1 cellular context compared by ENCODE assay signal in the genomic region with DNA sequence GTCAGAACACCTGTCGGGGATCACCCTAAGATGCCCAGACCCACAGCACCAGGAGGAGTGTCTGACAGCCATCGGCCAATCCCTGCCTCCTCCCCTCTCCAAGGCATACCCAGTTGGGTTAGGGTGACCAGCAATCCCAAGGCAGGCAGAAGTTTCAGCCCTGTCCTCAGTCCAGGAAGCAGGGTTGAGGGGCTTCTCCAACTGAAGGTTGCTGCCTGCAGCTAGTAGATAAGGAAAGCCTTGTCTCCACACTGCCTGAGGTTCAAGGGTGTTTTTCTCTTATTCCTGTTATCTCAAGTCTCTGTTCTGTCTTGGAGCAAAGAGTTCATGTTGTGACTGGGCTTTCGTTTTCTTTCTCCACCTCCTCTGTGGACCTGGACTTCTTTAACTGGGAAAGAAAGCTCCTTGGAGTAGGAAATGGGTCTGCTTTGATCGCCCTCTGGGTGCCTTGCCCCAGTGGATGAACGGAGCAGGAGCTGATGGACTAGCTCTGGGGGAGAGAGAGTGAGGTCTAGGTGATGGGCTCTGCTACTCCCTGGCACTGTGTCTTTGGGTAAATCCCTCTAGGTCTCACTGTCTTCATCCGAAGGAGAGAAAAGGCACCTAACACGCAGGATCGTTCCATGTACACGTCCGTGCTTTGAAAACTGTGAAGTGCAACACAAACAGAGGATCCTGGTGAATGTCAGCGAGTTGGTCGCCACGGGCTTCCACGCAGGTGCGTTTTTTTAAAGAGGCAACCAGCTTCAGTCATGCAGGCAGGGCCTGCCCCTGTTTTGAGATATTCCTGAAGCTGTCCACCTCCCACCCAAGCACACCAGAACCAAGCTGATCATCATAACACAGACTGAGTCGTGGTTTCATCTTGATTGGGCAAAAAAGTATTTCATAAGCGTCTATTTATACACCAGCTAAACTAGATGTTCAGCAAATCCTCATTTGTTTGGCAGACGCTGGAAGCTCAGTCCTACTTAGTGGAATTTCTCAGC.
A peak's percentile ranks its signal among the peaks of the same experiment; 100 is the strongest.
TF ChIP-seq lines count a peak whose summit lies in the region.

No MANE protein-coding gene starts in this region.

TF ChIP-seq in K562, 482 proteins besides CTCF, POLR2A, EP300 and RAD21:
- TF ChIP-seq POU5F1 (IDR thresholded peaks at IDR 0.05; ENCODE audit: borderline replicate concordance, low read depth, low read length, partially characterized antibody) (no peak), ETV5 (CRISPR knock-in tag; IDR thresholded peaks at IDR 0.05; ENCODE audit: low read depth) (0 out of 2 replicates have a peak, but pooled peaks have one; percentile 52), TCF3 (CRISPR knock-in tag; IDR thresholded peaks at IDR 0.05) (peak; percentile 94), SOX6 (IDR thresholded peaks at IDR 0.05) (peak; percentile 39; the same call in 1 of the 2 replicates), GATA2 (CRISPR knock-in tag; IDR thresholded peaks at IDR 0.05) (peak; percentile 82), ARID1B (IDR thresholded peaks at IDR 0.05) (peak; percentile 92), FOXK2 (conservative IDR thresholded peaks at IDR 0.05 in 1 of 2, IDR thresholded peaks at IDR 0.05 in 1 of 2; ENCODE audit: low read depth in 2 of 2) (0 out of 4 replicates have a peak, but pooled peaks of 1 of the 2 experiments have one; percentile 20), MAZ (CRISPR knock-in tag; conservative IDR thresholded peaks at IDR 0.05 in 1 of 2, IDR thresholded peaks at IDR 0.05 in 1 of 2) (0 out of 4 replicates have a peak, but pooled peaks of 1 of the 2 experiments have one; percentile 11), NR2C1 (IDR thresholded peaks at IDR 0.05) (no peak), NR2C1 (tag; IDR thresholded peaks at IDR 0.05) (0 out of 2 replicates have a peak, but pooled peaks have one; percentile 31), NCOR1 (IDR thresholded peaks at IDR 0.05) (peak; percentile 91), TEAD4 (IDR thresholded peaks at IDR 0.05; ENCODE audit: low read length) (peak; percentile 83), TEAD4 (CRISPR knock-in tag; IDR thresholded peaks at IDR 0.05; ENCODE audit: borderline replicate concordance) (no peak), CBFA2T2 (conservative IDR thresholded peaks at IDR 0.05) (peak; percentile 72), CXXC5 (CRISPR knock-in tag; IDR thresholded peaks at IDR 0.05) (peak; percentile 35; the same call in 1 of the 2 replicates), JUND (IDR thresholded peaks at IDR 0.05; ENCODE audit: borderline replicate concordance, low read depth, low read length) (peak; percentile 28; the same call in 1 of the 2 replicates), JUND (tag; IDR thresholded peaks at IDR 0.05; ENCODE audit: borderline replicate concordance, low read depth, low read length) (0 out of 3 replicates have a peak, but pooled peaks have one; percentile 20), STAT5A (IDR thresholded peaks at IDR 0.05; ENCODE audit: borderline replicate concordance, low read length) (peak; percentile 50; the same call in 1 of the 2 replicates), ZFP1 (CRISPR knock-in tag; IDR thresholded peaks at IDR 0.05) (0 out of 2 replicates have a peak, but pooled peaks have one; percentile 34), TRIM24 (IDR thresholded peaks at IDR 0.05) (0 out of 4 replicates have a peak, but pooled peaks of 1 of the 2 experiments have one; percentile 22), PML (IDR thresholded peaks at IDR 0.05; ENCODE audit: low read length) (peak; percentile 50; the same call in 1 of the 2 replicates), LEF1 (IDR thresholded peaks at IDR 0.05) (peak; percentile 57), MEF2A (IDR thresholded peaks at IDR 0.05; ENCODE audit: control insufficient read depth, low read depth, low read length) (0 out of 2 replicates have a peak, but pooled peaks have one; percentile 13), SMAD4 (CRISPR knock-in tag; conservative IDR thresholded peaks at IDR 0.05) (peak; percentile 97), MTA2 (IDR thresholded peaks at IDR 0.05; ENCODE audit: low read depth) (peak; percentile 56), XRCC4 (IDR thresholded peaks at IDR 0.05; ENCODE audit: extremely low read depth, insufficient read depth, insufficient read length) (no peak), ZBTB7A (IDR thresholded peaks at IDR 0.05; ENCODE audit: borderline replicate concordance, control insufficient read depth, low read depth, low read length) (peak; percentile 43; the same call in 1 of the 2 replicates), NFE2L1 (tag; IDR thresholded peaks at IDR 0.05; ENCODE audit: borderline replicate concordance, low read depth) (no peak), RCOR1 (IDR thresholded peaks at IDR 0.05; ENCODE audit: borderline replicate concordance in 1 of 2, low read depth in 2 of 2, low read length in 2 of 2) (peak in 1 of 2 experiments; percentile 56; a peak in 1 of 4 replicates), ETV1 (tag; conservative IDR thresholded peaks at IDR 0.05; ENCODE audit: low read depth) (0 out of 2 replicates have a peak, but pooled peaks have one; percentile 31), HDAC3 (IDR thresholded peaks at IDR 0.05; ENCODE audit: borderline replicate concordance, partially characterized antibody) (peak; percentile 48), RNF2 (IDR thresholded peaks at IDR 0.05) (peak; percentile 31; the same call in 1 of the 2 replicates), ZNF175 (CRISPR knock-in tag; IDR thresholded peaks at IDR 0.05; ENCODE audit: low read depth) (no peak), TBL1XR1 (IDR thresholded peaks at IDR 0.05; ENCODE audit: low read length in 2 of 2) (peak in 1 of 2 experiments; percentile 83; a peak in 1 of 4 replicates), DPF2 (IDR thresholded peaks at IDR 0.05) (peak; percentile 81), MBD2 (IDR thresholded peaks at IDR 0.05; ENCODE audit: borderline replicate concordance, low read depth) (0 out of 2 replicates have a peak, but pooled peaks have one; percentile 13), ELF1 (tag; IDR thresholded peaks at IDR 0.05) (0 out of 2 replicates have a peak, but pooled peaks have one; percentile 17), FOXM1 (IDR thresholded peaks at IDR 0.05; ENCODE audit: low read depth) (0 out of 2 replicates have a peak, but pooled peaks have one; percentile 31), FOXM1 (CRISPR knock-in tag; IDR thresholded peaks at IDR 0.05; ENCODE audit: low read depth) (no peak), TBP (optimal IDR thresholded peaks at IDR 0.05; ENCODE audit: low read depth, low read length) (peak; percentile 71), SMARCA4 (IDR thresholded peaks at IDR 0.05) (peak; percentile 78; the same call in 1 of the 2 replicates), TAL1 (IDR thresholded peaks at IDR 0.05) (peak; percentile 83), SMAD3 (CRISPR knock-in tag; conservative IDR thresholded peaks at IDR 0.05) (no peak), CBFA2T3 (IDR thresholded peaks at IDR 0.05) (peak; percentile 87)
- TF ChIP-seq, protein P1, sequence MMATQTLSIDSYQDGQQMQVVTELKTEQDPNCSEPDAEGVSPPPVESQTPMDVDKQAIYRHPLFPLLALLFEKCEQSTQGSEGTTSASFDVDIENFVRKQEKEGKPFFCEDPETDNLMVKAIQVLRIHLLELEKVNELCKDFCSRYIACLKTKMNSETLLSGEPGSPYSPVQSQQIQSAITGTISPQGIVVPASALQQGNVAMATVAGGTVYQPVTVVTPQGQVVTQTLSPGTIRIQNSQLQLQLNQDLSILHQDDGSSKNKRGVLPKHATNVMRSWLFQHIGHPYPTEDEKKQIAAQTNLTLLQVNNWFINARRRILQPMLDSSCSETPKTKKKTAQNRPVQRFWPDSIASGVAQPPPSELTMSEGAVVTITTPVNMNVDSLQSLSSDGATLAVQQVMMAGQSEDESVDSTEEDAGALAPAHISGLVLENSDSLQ (IDR thresholded peaks at IDR 0.05): no peak
- TF ChIP-seq, protein P2, sequence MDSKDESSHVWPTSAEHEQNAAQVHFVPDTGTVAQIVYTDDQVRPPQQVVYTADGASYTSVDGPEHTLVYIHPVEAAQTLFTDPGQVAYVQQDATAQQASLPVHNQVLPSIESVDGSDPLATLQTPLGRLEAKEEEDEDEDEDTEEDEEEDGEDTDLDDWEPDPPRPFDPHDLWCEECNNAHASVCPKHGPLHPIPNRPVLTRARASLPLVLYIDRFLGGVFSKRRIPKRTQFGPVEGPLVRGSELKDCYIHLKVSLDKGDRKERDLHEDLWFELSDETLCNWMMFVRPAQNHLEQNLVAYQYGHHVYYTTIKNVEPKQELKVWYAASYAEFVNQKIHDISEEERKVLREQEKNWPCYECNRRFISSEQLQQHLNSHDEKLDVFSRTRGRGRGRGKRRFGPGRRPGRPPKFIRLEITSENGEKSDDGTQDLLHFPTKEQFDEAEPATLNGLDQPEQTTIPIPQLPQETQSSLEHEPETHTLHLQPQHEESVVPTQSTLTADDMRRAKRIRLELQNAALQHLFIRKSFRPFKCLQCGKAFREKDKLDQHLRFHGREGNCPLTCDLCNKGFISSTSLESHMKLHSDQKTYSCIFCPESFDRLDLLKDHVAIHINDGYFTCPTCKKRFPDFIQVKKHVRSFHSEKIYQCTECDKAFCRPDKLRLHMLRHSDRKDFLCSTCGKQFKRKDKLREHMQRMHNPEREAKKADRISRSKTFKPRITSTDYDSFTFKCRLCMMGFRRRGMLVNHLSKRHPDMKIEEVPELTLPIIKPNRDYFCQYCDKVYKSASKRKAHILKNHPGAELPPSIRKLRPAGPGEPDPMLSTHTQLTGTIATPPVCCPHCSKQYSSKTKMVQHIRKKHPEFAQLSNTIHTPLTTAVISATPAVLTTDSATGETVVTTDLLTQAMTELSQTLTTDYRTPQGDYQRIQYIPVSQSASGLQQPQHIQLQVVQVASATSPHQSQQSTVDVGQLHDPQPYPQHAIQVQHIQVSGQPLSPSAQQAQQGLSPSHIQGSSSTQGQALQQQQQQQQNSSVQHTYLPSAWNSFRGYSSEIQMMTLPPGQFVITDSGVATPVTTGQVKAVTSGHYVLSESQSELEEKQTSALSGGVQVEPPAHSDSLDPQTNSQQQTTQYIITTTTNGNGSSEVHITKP (IDR thresholded peaks at IDR 0.05; ENCODE audit: partially characterized antibody): no peak
- TF ChIP-seq, protein P3, sequence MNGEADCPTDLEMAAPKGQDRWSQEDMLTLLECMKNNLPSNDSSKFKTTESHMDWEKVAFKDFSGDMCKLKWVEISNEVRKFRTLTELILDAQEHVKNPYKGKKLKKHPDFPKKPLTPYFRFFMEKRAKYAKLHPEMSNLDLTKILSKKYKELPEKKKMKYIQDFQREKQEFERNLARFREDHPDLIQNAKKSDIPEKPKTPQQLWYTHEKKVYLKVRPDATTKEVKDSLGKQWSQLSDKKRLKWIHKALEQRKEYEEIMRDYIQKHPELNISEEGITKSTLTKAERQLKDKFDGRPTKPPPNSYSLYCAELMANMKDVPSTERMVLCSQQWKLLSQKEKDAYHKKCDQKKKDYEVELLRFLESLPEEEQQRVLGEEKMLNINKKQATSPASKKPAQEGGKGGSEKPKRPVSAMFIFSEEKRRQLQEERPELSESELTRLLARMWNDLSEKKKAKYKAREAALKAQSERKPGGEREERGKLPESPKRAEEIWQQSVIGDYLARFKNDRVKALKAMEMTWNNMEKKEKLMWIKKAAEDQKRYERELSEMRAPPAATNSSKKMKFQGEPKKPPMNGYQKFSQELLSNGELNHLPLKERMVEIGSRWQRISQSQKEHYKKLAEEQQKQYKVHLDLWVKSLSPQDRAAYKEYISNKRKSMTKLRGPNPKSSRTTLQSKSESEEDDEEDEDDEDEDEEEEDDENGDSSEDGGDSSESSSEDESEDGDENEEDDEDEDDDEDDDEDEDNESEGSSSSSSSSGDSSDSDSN (IDR thresholded peaks at IDR 0.05; ENCODE audit: borderline replicate concordance in 1 of 2, low read depth in 2 of 2, low read length in 2 of 2): peak in 1 of 2 experiments; percentile 87; a peak in 2 of 4 replicates
- TF ChIP-seq, protein P4, sequence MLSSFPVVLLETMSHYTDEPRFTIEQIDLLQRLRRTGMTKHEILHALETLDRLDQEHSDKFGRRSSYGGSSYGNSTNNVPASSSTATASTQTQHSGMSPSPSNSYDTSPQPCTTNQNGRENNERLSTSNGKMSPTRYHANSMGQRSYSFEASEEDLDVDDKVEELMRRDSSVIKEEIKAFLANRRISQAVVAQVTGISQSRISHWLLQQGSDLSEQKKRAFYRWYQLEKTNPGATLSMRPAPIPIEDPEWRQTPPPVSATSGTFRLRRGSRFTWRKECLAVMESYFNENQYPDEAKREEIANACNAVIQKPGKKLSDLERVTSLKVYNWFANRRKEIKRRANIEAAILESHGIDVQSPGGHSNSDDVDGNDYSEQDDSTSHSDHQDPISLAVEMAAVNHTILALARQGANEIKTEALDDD (IDR thresholded peaks at IDR 0.05): peak; percentile 70
- TF ChIP-seq, protein P5, sequence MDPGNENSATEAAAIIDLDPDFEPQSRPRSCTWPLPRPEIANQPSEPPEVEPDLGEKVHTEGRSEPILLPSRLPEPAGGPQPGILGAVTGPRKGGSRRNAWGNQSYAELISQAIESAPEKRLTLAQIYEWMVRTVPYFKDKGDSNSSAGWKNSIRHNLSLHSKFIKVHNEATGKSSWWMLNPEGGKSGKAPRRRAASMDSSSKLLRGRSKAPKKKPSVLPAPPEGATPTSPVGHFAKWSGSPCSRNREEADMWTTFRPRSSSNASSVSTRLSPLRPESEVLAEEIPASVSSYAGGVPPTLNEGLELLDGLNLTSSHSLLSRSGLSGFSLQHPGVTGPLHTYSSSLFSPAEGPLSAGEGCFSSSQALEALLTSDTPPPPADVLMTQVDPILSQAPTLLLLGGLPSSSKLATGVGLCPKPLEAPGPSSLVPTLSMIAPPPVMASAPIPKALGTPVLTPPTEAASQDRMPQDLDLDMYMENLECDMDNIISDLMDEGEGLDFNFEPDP (CRISPR knock-in tag; IDR thresholded peaks at IDR 0.05): no peak
- TF ChIP-seq, protein P6, sequence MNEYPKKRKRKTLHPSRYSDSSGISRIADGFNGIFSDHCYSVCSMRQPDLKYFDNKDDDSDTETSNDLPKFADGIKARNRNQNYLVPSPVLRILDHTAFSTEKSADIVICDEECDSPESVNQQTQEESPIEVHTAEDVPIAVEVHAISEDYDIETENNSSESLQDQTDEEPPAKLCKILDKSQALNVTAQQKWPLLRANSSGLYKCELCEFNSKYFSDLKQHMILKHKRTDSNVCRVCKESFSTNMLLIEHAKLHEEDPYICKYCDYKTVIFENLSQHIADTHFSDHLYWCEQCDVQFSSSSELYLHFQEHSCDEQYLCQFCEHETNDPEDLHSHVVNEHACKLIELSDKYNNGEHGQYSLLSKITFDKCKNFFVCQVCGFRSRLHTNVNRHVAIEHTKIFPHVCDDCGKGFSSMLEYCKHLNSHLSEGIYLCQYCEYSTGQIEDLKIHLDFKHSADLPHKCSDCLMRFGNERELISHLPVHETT (CRISPR knock-in tag; conservative IDR thresholded peaks at IDR 0.05 in 1 of 2, IDR thresholded peaks at IDR 0.05 in 1 of 2): no peak
- TF ChIP-seq, protein P7, sequence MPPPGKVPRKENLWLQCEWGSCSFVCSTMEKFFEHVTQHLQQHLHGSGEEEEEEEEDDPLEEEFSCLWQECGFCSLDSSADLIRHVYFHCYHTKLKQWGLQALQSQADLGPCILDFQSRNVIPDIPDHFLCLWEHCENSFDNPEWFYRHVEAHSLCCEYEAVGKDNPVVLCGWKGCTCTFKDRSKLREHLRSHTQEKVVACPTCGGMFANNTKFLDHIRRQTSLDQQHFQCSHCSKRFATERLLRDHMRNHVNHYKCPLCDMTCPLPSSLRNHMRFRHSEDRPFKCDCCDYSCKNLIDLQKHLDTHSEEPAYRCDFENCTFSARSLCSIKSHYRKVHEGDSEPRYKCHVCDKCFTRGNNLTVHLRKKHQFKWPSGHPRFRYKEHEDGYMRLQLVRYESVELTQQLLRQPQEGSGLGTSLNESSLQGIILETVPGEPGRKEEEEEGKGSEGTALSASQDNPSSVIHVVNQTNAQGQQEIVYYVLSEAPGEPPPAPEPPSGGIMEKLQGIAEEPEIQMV (tag; conservative IDR thresholded peaks at IDR 0.05; ENCODE audit: low read depth): no peak
